12 cellular contexts compared by ENCODE assay signal in genomic region chr5:154193176-154193575, GRCh38. TPM values are rescaled to one million over a fixed set of nuclear protein-coding genes. Genes with fewer than 3 reads are reported as not detected.
A peak's percentile ranks its signal among the peaks of the same experiment; 100 is the strongest.
DNase-seq lines count a peak whose midpoint lies in the region; ATAC-seq, FAIRE-seq and TF ChIP-seq lines count a peak whose summit lies in the region.
"Had no signal": no experiment of that assay in that cellular context is flagged by ENCODE, and none has a peak within 500 bp of the region (broad histone marks: within the 10 kb centered on the region; RNA-seq: fewer than 3 reads in every experiment).

No MANE protein-coding gene starts in this region.

- no peak overlapping the region for H2BK12ac ChIP-seq in H1 (ENCODE audit: low read depth, low read length)

- H3K9me3 Mint-ChIP-seq in natural killer cell (no peaks in the 10 kb centered on the region), type B pancreatic cell (no peaks in the 10 kb centered on the region)

- H3K27me3 ChIP-seq in SK-N-SH (ENCODE audit: insufficient read depth) (no peaks in the 10 kb centered on the region), H1 (replicated peaks in 1 of 4; ENCODE audit: control insufficient read depth in 3 of 4, extremely low read depth in 1 of 4, insufficient read depth in 3 of 4, low read length in 3 of 4) (peaks cover 10 to 38% (median 31%) of the 10 kb centered on the region in 4 experiments), HAP-1 (ENCODE audit: low read depth) (no peaks in the 10 kb centered on the region)

- peak overlapping the region; percentile 72 to 82 for H3K27ac ChIP-seq in SK-N-SH (ENCODE audit: low read depth in 2 of 2, low read length in 1 of 2)
- H3K27ac ChIP-seq in H1 (ENCODE audit: low read depth, low read length), result no peak overlapping the region
- H3K27ac ChIP-seq: cardiac muscle cell had no signal

- H3K4me1 ChIP-seq in SK-N-SH (ENCODE audit: control insufficient read depth in 1 of 2, insufficient read depth in 2 of 2, low read depth in 1 of 2, low read length in 1 of 2) (peaks cover 28 to 44% of the 10 kb centered on the region in 2 experiments; a peak in 3 of 4 replicates), H1 (replicated peaks in 1 of 4; ENCODE audit: control insufficient read depth in 3 of 4, insufficient read depth in 4 of 4, low read length in 3 of 4) (peaks cover 6 to 25% (median 17%) of the 10 kb centered on the region in 4 experiments; a peak in 5 of 7 replicates), HAP-1 (peaks cover 5% of the 10 kb centered on the region; the same call in 1 of the 2 replicates)

- H2AK5ac ChIP-seq in H1 (ENCODE audit: low read depth, low read length), result peak overlapping the region; percentile 68; the same call in 1 of the 2 replicates

- H3K4me1 Mint-ChIP-seq in natural killer cell, result peaks cover 66 to 74% of the 10 kb centered on the region in 2 donors
- peaks cover 47% of the 10 kb centered on the region for H3K4me1 Mint-ChIP-seq in type B pancreatic cell (ENCODE audit: unreplicated experiment)

- TF ChIP-seq RAD21 in SK-N-SH (IDR thresholded peaks at IDR 0.05; ENCODE audit: low read length) (no peak), H1 (IDR thresholded peaks at IDR 0.05 in 1 of 2, conservative IDR thresholded peaks at IDR 0.05 in 1 of 2; ENCODE audit: low read depth in 2 of 2, low read length in 2 of 2) (no peak)

- peaks cover 20% of the 10 kb centered on the region for H4K20me1 ChIP-seq in SK-N-SH (ENCODE audit: insufficient read depth)
- H4K20me1 ChIP-seq in H1 (replicated peaks in 1 of 2; ENCODE audit: control insufficient read depth in 1 of 2, insufficient read depth in 2 of 2, low read length in 2 of 2), result peaks cover 4% of the 10 kb centered on the region in 2 experiments

- peak overlapping the region; percentile 96 for H3K4me3 Mint-ChIP-seq in natural killer cell
- peak overlapping the region; percentile 58 for H3K4me3 Mint-ChIP-seq in type B pancreatic cell

- H3K79me2 ChIP-seq in SK-N-SH (ENCODE audit: insufficient read depth) (peaks cover 90% of the 10 kb centered on the region), H1 (ENCODE audit: control insufficient read depth in 1 of 2, insufficient read depth in 2 of 2, low read length in 2 of 2) (peaks cover 0 to 2% of the 10 kb centered on the region in 2 experiments; a peak in 1 of 4 replicates)

- FAIRE-seq in H1 (lab: Jason Lieb, UNC), result no peak
- FAIRE-seq: D721Med, islet of Langerhans had no signal

- H3K23ac ChIP-seq in H1 (ENCODE audit: insufficient read length), result no peak overlapping the region

- H3K14ac ChIP-seq in H1 (ENCODE audit: insufficient read length), result no peak overlapping the region

- H3K9ac ChIP-seq in SK-N-SH, result no peak overlapping the region; the same call in 1 of the 2 replicates
- no peak overlapping the region for H3K9ac ChIP-seq in H1 (replicated peaks in 1 of 4; ENCODE audit: extremely low read depth in 1 of 4, low read depth in 3 of 4, low read length in 3 of 4)

- TF ChIP-seq EP300 in SK-N-SH (IDR thresholded peaks at IDR 0.05; ENCODE audit: borderline replicate concordance in 1 of 2, low read depth in 1 of 2, low read length in 1 of 2) (no peak), H1 (IDR thresholded peaks at IDR 0.05; ENCODE audit: borderline replicate concordance in 1 of 2, low read depth in 2 of 2, low read length in 2 of 2) (no peak)

- no peak overlapping the region for H2BK20ac ChIP-seq in H1 (ENCODE audit: low read length)

- no peak overlapping the region for H2AFZ ChIP-seq in SK-N-SH (ENCODE audit: low read depth)
- H2AFZ ChIP-seq in H1 (ENCODE audit: low read length), result no peak overlapping the region

- ATAC-seq in SK-N-SH treated with all-trans-retinoic acid at 6 μM for 48 hours (no peak), natural killer cell (no peak)

- H3K4ac ChIP-seq in H1 (replicated peaks; ENCODE audit: insufficient read length, low read depth, low read length), result no peak overlapping the region

- no peak for TF ChIP-seq CTCF in SK-N-SH (IDR thresholded peaks at IDR 0.05)
- no peak for TF ChIP-seq CTCF in H1 (IDR thresholded peaks at IDR 0.05; ENCODE audit: control extremely low read depth in 1 of 3, insufficient read depth in 1 of 3, low read depth in 1 of 3, low read length in 3 of 3)
- TF ChIP-seq CTCF in natural killer cell (IDR thresholded peaks at IDR 0.05), result no peak
- TF ChIP-seq CTCF in type B pancreatic cell (conservative IDR thresholded peaks at IDR 0.05), result no peak
- TF ChIP-seq CTCF in GM13976 (IDR thresholded peaks at IDR 0.05; ENCODE audit: borderline replicate concordance, control extremely low read depth, extremely low read depth, insufficient read depth, missing control alignments), result no peak

- H3K9me3 ChIP-seq in SK-N-SH (no peaks in the 10 kb centered on the region), H1 (ENCODE audit: insufficient read depth in 2 of 2, low read depth in 1 of 2, low read length in 1 of 2) (no peaks in the 10 kb centered on the region), HAP-1 (no peaks in the 10 kb centered on the region)

- intact Hi-C loops in natural killer cell (cut with micrococcal nuclease), result loop anchor here (5.0 to 10.0 kb wide), 3 partner anchors 192 to 664 kb away; partner anchors contain the start of genes CNOT8 and SAP30L

- H3K56ac ChIP-seq in H1 (replicated peaks; ENCODE audit: insufficient read length, low read depth, low read length), result no peak overlapping the region

- no peak for TF ChIP-seq POLR2A in H1 (IDR thresholded peaks at IDR 0.05; ENCODE audit: control extremely low read depth in 1 of 2, low read depth in 2 of 2, low read length in 2 of 2)

- H3K27me3 Mint-ChIP-seq in natural killer cell (ENCODE audit: low read depth in 2 of 2), result no peaks in the 10 kb centered on the region
- H3K27me3 Mint-ChIP-seq in type B pancreatic cell, result peaks cover 54% of the 10 kb centered on the region

- H4K91ac ChIP-seq in H1 (replicated peaks; ENCODE audit: insufficient read length, low read length), result no peak overlapping the region

- H3K79me1 ChIP-seq in H1 (ENCODE audit: low read depth, low read length), result no peaks in the 10 kb centered on the region

- H3K18ac ChIP-seq in H1 (ENCODE audit: extremely low read depth, low read length), result no peak overlapping the region

- peaks cover 18% of the 10 kb centered on the region; the same call in 1 of the 2 replicates for H3K23me2 ChIP-seq in H1 (ENCODE audit: low read depth, low read length)

- H2BK5ac ChIP-seq in H1 (ENCODE audit: low read depth, low read length), result no peak overlapping the region

- peak overlapping the region; percentile 88 to 92; a peak in 3 of 4 replicates for H3K4me3 ChIP-seq in SK-N-SH (ENCODE audit: low read depth in 2 of 2, low read length in 1 of 2)
- H3K4me3 ChIP-seq in H1 (ENCODE audit: extremely low read depth in 1 of 4, insufficient read depth in 2 of 4, low read depth in 3 of 4, low read length in 4 of 4), result no peak overlapping the region
- no peak overlapping the region for H3K4me3 ChIP-seq in HAP-1
- H3K4me3 ChIP-seq: cardiac muscle cell had no signal

- H2BK120ac ChIP-seq in H1 (replicated peaks; ENCODE audit: low read depth, low read length), result no peak overlapping the region

- H3K36me3 ChIP-seq in SK-N-SH (replicated peaks in 1 of 2; ENCODE audit: control insufficient read depth in 1 of 2, insufficient read depth in 2 of 2, low read length in 1 of 2) (peaks cover under 1 to 18% of the 10 kb centered on the region in 2 experiments), H1 (ENCODE audit: control insufficient read depth in 2 of 4, insufficient read depth in 4 of 4, low read length in 3 of 4) (no peaks in the 10 kb centered on the region), HAP-1 (replicated peaks) (no peaks in the 10 kb centered on the region)
- H3K36me3 ChIP-seq: cardiac muscle cell had no signal

- peak overlapping the region; percentile 90 for H3K4me2 ChIP-seq in SK-N-SH
- no peak overlapping the region for H3K4me2 ChIP-seq in H1 (ENCODE audit: insufficient read depth in 1 of 2, low read depth in 2 of 2, low read length in 2 of 2)

- WGBS in SK-N-SH (ENCODE audit: low lambda C conversion rate), result 66% methylated on average over 2 of the region's 2 CpGs
- WGBS in H1 (ENCODE audit: extremely low coverage in 1 of 2, insufficient coverage in 1 of 2, insufficient read length in 1 of 2, insufficient replicate concordance in 2 of 2, low coverage in 1 of 2, low lambda C conversion rate in 2 of 2, missing lambda C conversion rate in 1 of 2), 2 experiments, result 65% methylated on average over 2 of the region's 2 CpGs; no CpG with 5 or more reads in 1 of the 2 experiments

- H3F3A ChIP-seq in SK-N-SH (replicated peaks; ENCODE audit: insufficient read depth), result peaks cover 21% of the 10 kb centered on the region

- H4K8ac ChIP-seq in H1 (ENCODE audit: extremely low read depth, insufficient read depth, low read length), result no peak overlapping the region

- H3K27ac Mint-ChIP-seq in natural killer cell, result peak overlapping the region; percentile 89 to 92
- no peak overlapping the region for H3K27ac Mint-ChIP-seq in type B pancreatic cell

- H4K5ac ChIP-seq in H1 (ENCODE audit: insufficient read length, low read depth, low read length), result no peak overlapping the region

- in situ Hi-C loops in GM13976 (cut with MboI; ENCODE audit: low sequenced_read_pairs, unreplicated experiment) (no loop called here), HAP-1 (cut with MboI; ENCODE audit: low sequenced_read_pairs) (no loop called here)

- no peak overlapping the region for H2BK15ac ChIP-seq in H1 (ENCODE audit: low read length)

- H3K36me3 Mint-ChIP-seq in natural killer cell (peaks cover 5% of the 10 kb centered on the region), type B pancreatic cell (peaks cover 3% of the 10 kb centered on the region)

- no peaks in the 10 kb centered on the region for H3K9me2 ChIP-seq in SK-N-SH

- DNase-seq in SK-N-SH, result no peak
- no peak for DNase-seq in H1 (ENCODE audit: low read depth in 1 of 2, low spot score in 2 of 2)
- DNase-seq in natural killer cell, result no peak
- no peak for DNase-seq in type B pancreatic cell (ENCODE audit: extremely low spot score, unreplicated experiment)
- DNase-seq in NCI-H524 (lab: John Stamatoyannopoulos, UW), result no peak
- DNase-seq in GM13976 (ENCODE audit: low spot score), result no peak
- DNase-seq in HAP-1 (ENCODE audit: low spot score in 2 of 2), result no peak
- DNase-seq: activated naive CD4-positive, alpha-beta T cell treated with anti-CD3 and anti-CD28 coated beads, Interleukin-2, amount 50 U/mL, for 16 hours had no signal

- POLR2A ChIA-PET in SK-N-SH (lab: Yijun Ruan, JAX), result no interaction called here
- POLR2A ChIA-PET in H1 (lab: Charles Lee; ENCODE audit: partially characterized antibody), result interaction anchor here (1.4 to 2.4 kb wide), 2 partner anchors 9 to 180 kb away, joined by 4 to 8 read pairs; no protein-coding TSS in a partner anchor

- CTCF ChIA-PET in SK-N-SH (lab: Yijun Ruan, JAX) (interaction anchor here (1.3 to 2.0 kb wide), 7 partner anchors 14 to 219 kb away, joined by 3 to 13 read pairs (median 5); no protein-coding TSS in a partner anchor), H1 (lab: Charles Lee; ENCODE audit: partially characterized antibody) (interaction anchor here (0.7 to 6.7 kb wide), 19 partner anchors 13 to 238 kb away, joined by 3 to 48 read pairs (median 5); no protein-coding TSS in a partner anchor)

RNA-seq across cellular contexts. Expression of gene GALNT10, which starts 2.6 kb away (rescaled TPM):
- polyA plus RNA-seq in SK-N-SH (2012; rRNA removed) (56.3 and 78.9 TPM in 2 replicates), H1 (2011; rRNA removed) (4.6 and 5.1 TPM in 2 replicates)
- 45.8 and 54.1 TPM in 2 replicates for polyA plus RNA-seq in SK-N-SH (2012; cell fraction: cytosol; rRNA removed)
- 43.7 and 69.2 TPM in 2 replicates for polyA plus RNA-seq in SK-N-SH (2012; cell fraction: nucleus; rRNA removed)
- total RNA-seq in H1 (2021; fragmentation: NEBNext Ultra II Directional; extraction: Animal tissue kit (Norgen Biotek cat#: 25700)), result 15.2 and 15.5 TPM in 2 replicates
- polyA plus RNA-seq in H1 (2011; cell fraction: cytosol; rRNA removed), result 7.7 TPM
- polyA plus RNA-seq in H1 (2011; cell fraction: nucleus; rRNA removed), result 15.9 TPM
- polyA plus RNA-seq in H1 (2012, experiment 1 of 2), result 7.3 to 11.0 TPM (median 8.5 TPM) in 4 replicates
- 5.7 TPM for polyA plus RNA-seq in H1 (2012, experiment 2 of 2)
- 16.8 TPM for polyA plus RNA-seq in H1 (2013, experiment 1 of 2)
- polyA plus RNA-seq in H1 (2013, experiment 2 of 2), result 21.6 TPM
- polyA minus RNA-seq in H1 (2011; rRNA and poly(A)+ RNA removed), result 21.7 and 44.6 TPM in 2 replicates
- polyA minus RNA-seq in H1 (2011; cell fraction: cytosol; rRNA and poly(A)+ RNA removed), result 8.4 TPM
- 25.8 TPM for polyA minus RNA-seq in H1 (2011; cell fraction: nucleus; rRNA and poly(A)+ RNA removed)
- total RNA-seq in natural killer cell (10 to 100 TPM; 77.0 to 92.6 (median 77.6) TPM), type B pancreatic cell (ENCODE audit: low replicate concordance) (18.2 and 23.0 TPM in 2 replicates)

Comparison
In these comparisons a context has a peak if more than half of its experiments do, and no peak if none do; other contexts are left out.
1. H3K4me3 ChIP-seq: peak in SK-N-SH (2 of 2); none in H1 (0 of 4) and HAP-1 (single experiment).